Comparison of ENCODE assay signal across 1 cellular context in the genomic region with DNA sequence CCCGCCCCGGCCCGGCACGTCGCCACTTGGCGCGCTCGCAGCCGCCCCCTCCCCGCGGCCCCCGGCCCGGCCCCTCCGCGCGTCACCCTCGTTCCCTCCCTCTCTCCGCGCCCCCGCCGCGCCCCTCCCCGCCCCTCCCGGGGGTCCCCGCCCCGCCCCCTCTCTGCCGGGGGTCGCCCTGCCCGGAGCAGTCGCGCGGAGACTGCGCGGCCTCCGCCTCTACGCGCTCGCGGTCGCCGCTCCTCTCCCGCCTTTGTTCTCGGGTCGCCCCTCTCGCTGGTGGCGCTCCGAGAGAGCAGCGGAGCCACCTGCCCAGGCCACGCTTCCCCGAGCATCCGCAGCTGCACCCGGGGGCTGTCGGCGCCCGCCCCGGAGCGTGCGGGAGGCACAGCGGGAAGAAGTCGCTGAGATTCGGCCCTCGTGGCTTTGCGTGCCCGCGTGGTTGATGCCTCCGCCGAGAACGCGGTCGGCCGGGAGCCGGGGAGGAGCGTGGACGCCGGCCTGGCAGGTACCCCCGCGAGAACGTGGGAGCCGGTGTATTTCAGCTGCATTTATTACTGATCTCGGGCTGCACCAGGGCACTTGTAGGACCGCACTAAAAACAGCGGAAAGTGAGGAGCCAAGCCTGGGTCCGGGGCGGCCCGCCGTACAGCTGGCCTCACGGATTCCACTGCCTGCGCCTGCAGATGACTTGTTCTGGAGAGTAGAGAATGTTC.
A peak's percentile ranks its signal among the peaks of the same experiment; 100 is the strongest.
TF ChIP-seq lines count a peak whose summit lies in the region.

No MANE protein-coding gene starts in this region.

TF ChIP-seq in WTC11, 78 proteins besides CTCF, POLR2A, EP300 and RAD21 (continued from another document and continues in another):
- TF ChIP-seq, protein P1, sequence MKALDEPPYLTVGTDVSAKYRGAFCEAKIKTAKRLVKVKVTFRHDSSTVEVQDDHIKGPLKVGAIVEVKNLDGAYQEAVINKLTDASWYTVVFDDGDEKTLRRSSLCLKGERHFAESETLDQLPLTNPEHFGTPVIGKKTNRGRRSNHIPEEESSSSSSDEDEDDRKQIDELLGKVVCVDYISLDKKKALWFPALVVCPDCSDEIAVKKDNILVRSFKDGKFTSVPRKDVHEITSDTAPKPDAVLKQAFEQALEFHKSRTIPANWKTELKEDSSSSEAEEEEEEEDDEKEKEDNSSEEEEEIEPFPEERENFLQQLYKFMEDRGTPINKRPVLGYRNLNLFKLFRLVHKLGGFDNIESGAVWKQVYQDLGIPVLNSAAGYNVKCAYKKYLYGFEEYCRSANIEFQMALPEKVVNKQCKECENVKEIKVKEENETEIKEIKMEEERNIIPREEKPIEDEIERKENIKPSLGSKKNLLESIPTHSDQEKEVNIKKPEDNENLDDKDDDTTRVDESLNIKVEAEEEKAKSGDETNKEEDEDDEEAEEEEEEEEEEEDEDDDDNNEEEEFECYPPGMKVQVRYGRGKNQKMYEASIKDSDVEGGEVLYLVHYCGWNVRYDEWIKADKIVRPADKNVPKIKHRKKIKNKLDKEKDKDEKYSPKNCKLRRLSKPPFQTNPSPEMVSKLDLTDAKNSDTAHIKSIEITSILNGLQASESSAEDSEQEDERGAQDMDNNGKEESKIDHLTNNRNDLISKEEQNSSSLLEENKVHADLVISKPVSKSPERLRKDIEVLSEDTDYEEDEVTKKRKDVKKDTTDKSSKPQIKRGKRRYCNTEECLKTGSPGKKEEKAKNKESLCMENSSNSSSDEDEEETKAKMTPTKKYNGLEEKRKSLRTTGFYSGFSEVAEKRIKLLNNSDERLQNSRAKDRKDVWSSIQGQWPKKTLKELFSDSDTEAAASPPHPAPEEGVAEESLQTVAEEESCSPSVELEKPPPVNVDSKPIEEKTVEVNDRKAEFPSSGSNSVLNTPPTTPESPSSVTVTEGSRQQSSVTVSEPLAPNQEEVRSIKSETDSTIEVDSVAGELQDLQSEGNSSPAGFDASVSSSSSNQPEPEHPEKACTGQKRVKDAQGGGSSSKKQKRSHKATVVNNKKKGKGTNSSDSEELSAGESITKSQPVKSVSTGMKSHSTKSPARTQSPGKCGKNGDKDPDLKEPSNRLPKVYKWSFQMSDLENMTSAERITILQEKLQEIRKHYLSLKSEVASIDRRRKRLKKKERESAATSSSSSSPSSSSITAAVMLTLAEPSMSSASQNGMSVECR (CRISPR knock-in tag; IDR thresholded peaks at IDR 0.05; ENCODE audit: borderline replicate concordance): peak; percentile 71; the same call in 1 of the 2 replicates
- TF ChIP-seq CREM (CRISPR knock-in tag; IDR thresholded peaks at IDR 0.05): no peak
- 0 out of 2 replicates have a peak, but pooled peaks have one; percentile 30 for TF ChIP-seq ZNF423 (CRISPR knock-in tag; IDR thresholded peaks at IDR 0.05)
- TF ChIP-seq, protein P2, sequence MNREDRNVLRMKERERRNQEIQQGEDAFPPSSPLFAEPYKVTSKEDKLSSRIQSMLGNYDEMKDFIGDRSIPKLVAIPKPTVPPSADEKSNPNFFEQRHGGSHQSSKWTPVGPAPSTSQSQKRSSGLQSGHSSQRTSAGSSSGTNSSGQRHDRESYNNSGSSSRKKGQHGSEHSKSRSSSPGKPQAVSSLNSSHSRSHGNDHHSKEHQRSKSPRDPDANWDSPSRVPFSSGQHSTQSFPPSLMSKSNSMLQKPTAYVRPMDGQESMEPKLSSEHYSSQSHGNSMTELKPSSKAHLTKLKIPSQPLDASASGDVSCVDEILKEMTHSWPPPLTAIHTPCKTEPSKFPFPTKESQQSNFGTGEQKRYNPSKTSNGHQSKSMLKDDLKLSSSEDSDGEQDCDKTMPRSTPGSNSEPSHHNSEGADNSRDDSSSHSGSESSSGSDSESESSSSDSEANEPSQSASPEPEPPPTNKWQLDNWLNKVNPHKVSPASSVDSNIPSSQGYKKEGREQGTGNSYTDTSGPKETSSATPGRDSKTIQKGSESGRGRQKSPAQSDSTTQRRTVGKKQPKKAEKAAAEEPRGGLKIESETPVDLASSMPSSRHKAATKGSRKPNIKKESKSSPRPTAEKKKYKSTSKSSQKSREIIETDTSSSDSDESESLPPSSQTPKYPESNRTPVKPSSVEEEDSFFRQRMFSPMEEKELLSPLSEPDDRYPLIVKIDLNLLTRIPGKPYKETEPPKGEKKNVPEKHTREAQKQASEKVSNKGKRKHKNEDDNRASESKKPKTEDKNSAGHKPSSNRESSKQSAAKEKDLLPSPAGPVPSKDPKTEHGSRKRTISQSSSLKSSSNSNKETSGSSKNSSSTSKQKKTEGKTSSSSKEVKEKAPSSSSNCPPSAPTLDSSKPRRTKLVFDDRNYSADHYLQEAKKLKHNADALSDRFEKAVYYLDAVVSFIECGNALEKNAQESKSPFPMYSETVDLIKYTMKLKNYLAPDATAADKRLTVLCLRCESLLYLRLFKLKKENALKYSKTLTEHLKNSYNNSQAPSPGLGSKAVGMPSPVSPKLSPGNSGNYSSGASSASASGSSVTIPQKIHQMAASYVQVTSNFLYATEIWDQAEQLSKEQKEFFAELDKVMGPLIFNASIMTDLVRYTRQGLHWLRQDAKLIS (CRISPR knock-in tag; IDR thresholded peaks at IDR 0.05; ENCODE audit: borderline replicate concordance): no peak
- no peak for TF ChIP-seq ZNF671 (CRISPR knock-in tag; IDR thresholded peaks at IDR 0.05)
- TF ChIP-seq, protein P3, sequence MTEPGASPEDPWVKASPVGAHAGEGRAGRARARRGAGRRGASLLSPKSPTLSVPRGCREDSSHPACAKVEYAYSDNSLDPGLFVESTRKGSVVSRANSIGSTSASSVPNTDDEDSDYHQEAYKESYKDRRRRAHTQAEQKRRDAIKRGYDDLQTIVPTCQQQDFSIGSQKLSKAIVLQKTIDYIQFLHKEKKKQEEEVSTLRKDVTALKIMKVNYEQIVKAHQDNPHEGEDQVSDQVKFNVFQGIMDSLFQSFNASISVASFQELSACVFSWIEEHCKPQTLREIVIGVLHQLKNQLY (CRISPR knock-in tag; IDR thresholded peaks at IDR 0.05): no peak
- no peak for TF ChIP-seq GRHL2 (CRISPR knock-in tag; IDR thresholded peaks at IDR 0.05; ENCODE audit: insufficient replicate concordance, severe bottlenecking)
- peak; percentile 42; the same call in 1 of the 2 replicates for TF ChIP-seq TEAD1 (CRISPR knock-in tag; IDR thresholded peaks at IDR 0.05)
- peak; percentile 36; the same call in 1 of the 2 replicates for TF ChIP-seq PREB (CRISPR knock-in tag; IDR thresholded peaks at IDR 0.05; ENCODE audit: borderline replicate concordance)
- TF ChIP-seq NR3C1 (CRISPR knock-in tag; conservative IDR thresholded peaks at IDR 0.05; ENCODE audit: low read depth): 0 out of 2 replicates have a peak, but pooled peaks have one; percentile 59
- TF ChIP-seq ZNF232 (CRISPR knock-in tag; IDR thresholded peaks at IDR 0.05): 0 out of 2 replicates have a peak, but pooled peaks have one; percentile 42
- TF ChIP-seq, protein P4, sequence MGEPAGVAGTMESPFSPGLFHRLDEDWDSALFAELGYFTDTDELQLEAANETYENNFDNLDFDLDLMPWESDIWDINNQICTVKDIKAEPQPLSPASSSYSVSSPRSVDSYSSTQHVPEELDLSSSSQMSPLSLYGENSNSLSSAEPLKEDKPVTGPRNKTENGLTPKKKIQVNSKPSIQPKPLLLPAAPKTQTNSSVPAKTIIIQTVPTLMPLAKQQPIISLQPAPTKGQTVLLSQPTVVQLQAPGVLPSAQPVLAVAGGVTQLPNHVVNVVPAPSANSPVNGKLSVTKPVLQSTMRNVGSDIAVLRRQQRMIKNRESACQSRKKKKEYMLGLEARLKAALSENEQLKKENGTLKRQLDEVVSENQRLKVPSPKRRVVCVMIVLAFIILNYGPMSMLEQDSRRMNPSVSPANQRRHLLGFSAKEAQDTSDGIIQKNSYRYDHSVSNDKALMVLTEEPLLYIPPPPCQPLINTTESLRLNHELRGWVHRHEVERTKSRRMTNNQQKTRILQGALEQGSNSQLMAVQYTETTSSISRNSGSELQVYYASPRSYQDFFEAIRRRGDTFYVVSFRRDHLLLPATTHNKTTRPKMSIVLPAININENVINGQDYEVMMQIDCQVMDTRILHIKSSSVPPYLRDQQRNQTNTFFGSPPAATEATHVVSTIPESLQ (CRISPR knock-in tag; IDR thresholded peaks at IDR 0.05): 0 out of 2 replicates have a peak, but pooled peaks have one; percentile 53
- no peak for TF ChIP-seq GTF2I (CRISPR knock-in tag; conservative IDR thresholded peaks at IDR 0.05)
- no peak for TF ChIP-seq NFATC4 (CRISPR knock-in tag; IDR thresholded peaks at IDR 0.05)
- TF ChIP-seq SMAD3 (CRISPR knock-in tag; IDR thresholded peaks at IDR 0.05; ENCODE audit: borderline replicate concordance): 0 out of 2 replicates have a peak, but pooled peaks have one; percentile 55
- TF ChIP-seq, protein P5, sequence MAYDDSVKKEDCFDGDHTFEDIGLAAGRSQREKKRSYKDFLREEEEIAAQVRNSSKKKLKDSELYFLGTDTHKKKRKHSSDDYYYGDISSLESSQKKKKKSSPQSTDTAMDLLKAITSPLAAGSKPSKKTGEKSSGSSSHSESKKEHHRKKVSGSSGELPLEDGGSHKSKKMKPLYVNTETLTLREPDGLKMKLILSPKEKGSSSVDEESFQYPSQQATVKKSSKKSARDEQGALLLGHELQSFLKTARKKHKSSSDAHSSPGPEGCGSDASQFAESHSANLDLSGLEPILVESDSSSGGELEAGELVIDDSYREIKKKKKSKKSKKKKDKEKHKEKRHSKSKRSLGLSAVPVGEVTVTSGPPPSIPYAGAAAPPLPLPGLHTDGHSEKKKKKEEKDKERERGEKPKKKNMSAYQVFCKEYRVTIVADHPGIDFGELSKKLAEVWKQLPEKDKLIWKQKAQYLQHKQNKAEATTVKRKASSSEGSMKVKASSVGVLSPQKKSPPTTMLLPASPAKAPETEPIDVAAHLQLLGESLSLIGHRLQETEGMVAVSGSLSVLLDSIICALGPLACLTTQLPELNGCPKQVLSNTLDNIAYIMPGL (CRISPR knock-in tag; IDR thresholded peaks at IDR 0.05): peak; percentile 86
- TF ChIP-seq, protein P6, sequence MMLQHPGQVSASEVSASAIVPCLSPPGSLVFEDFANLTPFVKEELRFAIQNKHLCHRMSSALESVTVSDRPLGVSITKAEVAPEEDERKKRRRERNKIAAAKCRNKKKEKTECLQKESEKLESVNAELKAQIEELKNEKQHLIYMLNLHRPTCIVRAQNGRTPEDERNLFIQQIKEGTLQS (CRISPR knock-in tag; conservative IDR thresholded peaks at IDR 0.05): no peak
- TF ChIP-seq, protein P7, sequence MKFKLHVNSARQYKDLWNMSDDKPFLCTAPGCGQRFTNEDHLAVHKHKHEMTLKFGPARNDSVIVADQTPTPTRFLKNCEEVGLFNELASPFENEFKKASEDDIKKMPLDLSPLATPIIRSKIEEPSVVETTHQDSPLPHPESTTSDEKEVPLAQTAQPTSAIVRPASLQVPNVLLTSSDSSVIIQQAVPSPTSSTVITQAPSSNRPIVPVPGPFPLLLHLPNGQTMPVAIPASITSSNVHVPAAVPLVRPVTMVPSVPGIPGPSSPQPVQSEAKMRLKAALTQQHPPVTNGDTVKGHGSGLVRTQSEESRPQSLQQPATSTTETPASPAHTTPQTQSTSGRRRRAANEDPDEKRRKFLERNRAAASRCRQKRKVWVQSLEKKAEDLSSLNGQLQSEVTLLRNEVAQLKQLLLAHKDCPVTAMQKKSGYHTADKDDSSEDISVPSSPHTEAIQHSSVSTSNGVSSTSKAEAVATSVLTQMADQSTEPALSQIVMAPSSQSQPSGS (CRISPR knock-in tag; IDR thresholded peaks at IDR 0.05; ENCODE audit: borderline replicate concordance, low read depth): no peak
- TF ChIP-seq ZBTB43 (CRISPR knock-in tag; IDR thresholded peaks at IDR 0.05): peak; percentile 67
- no peak for TF ChIP-seq ZNF396 (CRISPR knock-in tag; IDR thresholded peaks at IDR 0.05; ENCODE audit: borderline replicate concordance)
- TF ChIP-seq FOXJ3 (CRISPR knock-in tag; IDR thresholded peaks at IDR 0.05; ENCODE audit: borderline replicate concordance): no peak
- TF ChIP-seq USF2 (CRISPR knock-in tag; IDR thresholded peaks at IDR 0.05): no peak
- TF ChIP-seq PRDM15 (CRISPR knock-in tag; IDR thresholded peaks at IDR 0.05): no peak; the same call in 1 of the 2 replicates
